27 cellular contexts compared by ENCODE assay signal in genomic region chr15:31150732-31151212, GRCh38. TPM values are rescaled to one million over a fixed set of nuclear protein-coding genes. Genes with fewer than 3 reads are reported as not detected.
DNase-seq lines count a peak whose midpoint lies in the region; ATAC-seq and TF ChIP-seq lines count a peak whose summit lies in the region.
"Had no signal": no experiment of that assay in that cellular context is flagged by ENCODE, and none has a peak within 500 bp of the region (broad histone marks: within the 10 kb centered on the region; RNA-seq: fewer than 3 reads in every experiment).

No MANE protein-coding gene starts in this region.

- H3K4me2 ChIP-seq in neuronal stem cell (ENCODE audit: insufficient read depth, low read length, poor library complexity, severe bottlenecking), result peak overlapping the region; percentile 20

- H3K9ac ChIP-seq in neuronal stem cell (ENCODE audit: low read depth, low read length, poor library complexity), result no peak overlapping the region

- no peak overlapping the region for H3K18ac ChIP-seq in neuronal stem cell (ENCODE audit: low read length)

- H3K14ac ChIP-seq in neuronal stem cell (ENCODE audit: low read length), result no peak overlapping the region

- POLR2A ChIA-PET in RWPE1 (lab: Yijun Ruan, JAX; ENCODE audit: low non-redundant PET), result no interaction called here

- no peak overlapping the region for H4K91ac ChIP-seq in neuronal stem cell (ENCODE audit: low read depth, low read length, poor library complexity)

- no peaks in the 10 kb centered on the region for H3K79me1 ChIP-seq in neuronal stem cell (ENCODE audit: low read depth, low read length)

- no peak overlapping the region for H4K8ac ChIP-seq in neuronal stem cell (ENCODE audit: low read depth, low read length)

- H3K4me3 ChIP-seq in neuronal stem cell (ENCODE audit: low read length in 2 of 2), result no peak overlapping the region
- H3K4me3 ChIP-seq in gastrocnemius medialis, result no peak overlapping the region
- H3K4me3 ChIP-seq: adrenal gland, cardiac muscle cell, gastroesophageal sphincter, mucosa of descending colon, thoracic aorta had no signal

- peak overlapping the region; percentile 1 for H2AFZ ChIP-seq in neuronal stem cell (ENCODE audit: low read length)

- WGBS in neuronal stem cell (ENCODE audit: extremely low coverage in 2 of 2, insufficient read length in 2 of 2, insufficient replicate concordance in 1 of 2), 2 donors, result no CpG with 5 or more reads among the region's 9 CpGs

- peak; percentile 88 for ATAC-seq in foreskin keratinocyte
- ATAC-seq in gastrocnemius medialis, result no peak
- ATAC-seq in HG02678 (IDR thresholded peaks at IDR 0.05; ENCODE audit: unreplicated experiment), result no peak
- ATAC-seq: gastroesophageal sphincter, left ventricle myocardium superior, mucosa of descending colon had no signal

- TF ChIP-seq POLR2A in gastrocnemius medialis (IDR thresholded peaks at IDR 0.05), result no peak

- in situ Hi-C loops in gastrocnemius medialis (cut with MboI; ENCODE audit: low sequenced_read_pairs in 4 of 4), result no loop called here

- H2BK5ac ChIP-seq in neuronal stem cell (ENCODE audit: low read length), result no peak overlapping the region

- peak; percentile 37 for DNase-seq in activated CD8-positive, alpha-beta memory T cell treated with anti-CD3 and anti-CD28 coated beads for 24 hours
- DNase-seq in activated CD8-positive, alpha-beta memory T cell treated with anti-CD3 and anti-CD28 coated beads, Interleukin-2, amount 50 U/mL, for 4 hours, result no peak
- DNase-seq in RWPE1 (ENCODE audit: low spot score), result peak; percentile 57
- DNase-seq in foreskin keratinocyte, result peak; percentile 91 to 96
- DNase-seq in neuronal stem cell (ENCODE audit: low spot score), result peak; percentile 76
- no peak for DNase-seq in gastrocnemius medialis
- no peak for DNase-seq in hepatic stellate cell (ENCODE audit: low spot score)
- DNase-seq: ACHN; activated CD4-positive, CD25-positive, alpha-beta regulatory T cell treated with anti-CD3 and anti-CD28 coated beads, Interleukin-2, amount 50 U/mL, for 72 hours; C1 segment of cervical spinal cord; dermis blood vessel endothelial cell; HFFc6; left ventricle myocardium superior; mucosa of descending colon; NCI-H187 treated with DMSO at 0.1 percent for 48 hours; NCI-H510A; stimulated activated CD4-positive, alpha-beta T cell treated with anti-CD3 and anti-CD28 coated beads, Interleukin-2, amount 100 ng/mL, for 24 hours; stimulated activated naive CD4-positive, alpha-beta T cell; T-helper 9 cell had no signal

- intact Hi-C loops in gastrocnemius medialis (cut with DNase I; ENCODE audit: low total_unique reads), result no loop called here

- CTCF ChIA-PET in RWPE1 (lab: Yijun Ruan, JAX), result interaction anchor here (1.0 kb wide), 1 partner anchor 21 kb away, joined by 3 read pairs; no protein-coding TSS in a partner anchor

- TF ChIP-seq CTCF in RWPE1 (conservative IDR thresholded peaks at IDR 0.05; ENCODE audit: low read depth), result no peak
- TF ChIP-seq CTCF in foreskin keratinocyte (conservative IDR thresholded peaks at IDR 0.05), result no peak
- TF ChIP-seq CTCF in gastrocnemius medialis (IDR thresholded peaks at IDR 0.05 in 4 of 5, conservative IDR thresholded peaks at IDR 0.05 in 1 of 5), result no peak

- peaks cover 0 to 6% of the 10 kb centered on the region in 2 donors for H3K9me3 ChIP-seq in neuronal stem cell (replicated peaks in 1 of 2; ENCODE audit: control insufficient read depth in 2 of 2, insufficient read depth in 1 of 2, low read depth in 1 of 2, low read length in 2 of 2)
- no peaks in the 10 kb centered on the region for H3K9me3 ChIP-seq in gastrocnemius medialis
- H3K9me3 ChIP-seq: adrenal gland, gastroesophageal sphincter, mucosa of descending colon, thoracic aorta had no signal

- H2BK12ac ChIP-seq in neuronal stem cell (ENCODE audit: low read length), result no peak overlapping the region

- no peak overlapping the region for H3K4ac ChIP-seq in neuronal stem cell (ENCODE audit: low read length)

- H2BK15ac ChIP-seq in neuronal stem cell (ENCODE audit: low read length), result no peak overlapping the region

- no peak overlapping the region for H2AK5ac ChIP-seq in neuronal stem cell (ENCODE audit: low read depth, low read length)

- peak overlapping the region; percentile 35; the same call in 1 of the 2 replicates for H3K27ac ChIP-seq in RWPE1
- no peak overlapping the region for H3K27ac ChIP-seq in foreskin keratinocyte
- peak overlapping the region; percentile 39 for H3K27ac ChIP-seq in neuronal stem cell (replicated peaks; ENCODE audit: low read length)
- H3K27ac ChIP-seq in gastrocnemius medialis, result no peak overlapping the region
- H3K27ac ChIP-seq: adrenal gland, cardiac muscle cell, gastroesophageal sphincter, thoracic aorta had no signal

- H3K36me3 ChIP-seq in neuronal stem cell (replicated peaks in 1 of 2; ENCODE audit: control insufficient read depth in 2 of 2, insufficient read depth in 2 of 2, low read length in 2 of 2), result no peaks in the 10 kb centered on the region
- no peaks in the 10 kb centered on the region for H3K36me3 ChIP-seq in gastrocnemius medialis
- H3K36me3 ChIP-seq: adrenal gland, cardiac muscle cell, gastroesophageal sphincter, thoracic aorta had no signal

- H3K4me1 ChIP-seq in foreskin keratinocyte, result peaks cover 3% of the 10 kb centered on the region
- peaks cover 15 to 27% of the 10 kb centered on the region in 2 donors for H3K4me1 ChIP-seq in neuronal stem cell (ENCODE audit: control insufficient read depth in 2 of 2, insufficient read depth in 1 of 2, low read depth in 1 of 2, low read length in 2 of 2)
- no peaks in the 10 kb centered on the region for H3K4me1 ChIP-seq in gastrocnemius medialis
- H3K4me1 ChIP-seq: adrenal gland, gastroesophageal sphincter had no signal

- H3K27me3 ChIP-seq in foreskin keratinocyte (no peaks in the 10 kb centered on the region), neuronal stem cell (ENCODE audit: control insufficient read depth in 3 of 3, insufficient read depth in 3 of 3, low read depth in 1 of 3, low read length in 3 of 3) (peaks cover 0 to 23% (median 0%) of the 10 kb centered on the region in 3 experiments), gastrocnemius medialis (no peaks in the 10 kb centered on the region)
- H3K27me3 ChIP-seq: adrenal gland, cardiac muscle cell had no signal

- H3K23ac ChIP-seq in neuronal stem cell (ENCODE audit: low read depth, low read length, poor library complexity), result no peak overlapping the region

- no peak overlapping the region for H2BK120ac ChIP-seq in neuronal stem cell (ENCODE audit: low read depth, low read length)

RNA-seq across cellular contexts. Expression of gene TRPM1, which starts 49.2 kb away (rescaled TPM):
- not detected in 2 replicates for total RNA-seq in foreskin keratinocyte
- polyA plus RNA-seq in foreskin keratinocyte, result 0.03 TPM in 1 of 2 replicates, not detected in the other
- polyA plus RNA-seq in neuronal stem cell (2013, experiment 1 of 2), result not detected
- polyA plus RNA-seq in neuronal stem cell (2013, experiment 2 of 2), result not detected
- not detected for total RNA-seq in gastrocnemius medialis
- total RNA-seq: adrenal gland, cardiac muscle cell, gastroesophageal sphincter, left ventricle myocardium superior, mucosa of descending colon, progenitor cell of endocrine pancreas, skeletal muscle tissue, thoracic aorta had no signal
- polyA plus RNA-seq: cardiac muscle cell, neural cell had no signal

Comparison
In these comparisons a context has a peak if more than half of its experiments do, and no peak if none do; other contexts are left out.
1. DNase-seq: peak in activated CD8-positive, alpha-beta memory T cell treated with anti-CD3 and anti-CD28 coated beads for 24 hours (single experiment), RWPE1 (single experiment), foreskin keratinocyte (2 of 2) and neuronal stem cell (single experiment); none in activated CD8-positive, alpha-beta memory T cell treated with anti-CD3 and anti-CD28 coated beads, Interleukin-2, amount 50 U/mL, for 4 hours (single experiment), gastrocnemius medialis (0 of 2) and hepatic stellate cell (single experiment).
2. H3K27ac ChIP-seq: peak in RWPE1 (single experiment) and neuronal stem cell (single experiment); none in foreskin keratinocyte (single experiment) and gastrocnemius medialis (0 of 4).